ENCODE assay signal across 1 cellular context in genomic region chr3:190972840-190973270, GRCh38.
TF ChIP-seq lines count a peak whose summit lies in the region.

No MANE protein-coding gene starts in this region.

TF ChIP-seq in HEK293, 187 proteins besides CTCF, POLR2A, EP300 and RAD21 (continued from another document):
- no peak for TF ChIP-seq PRDM1 (tag by site-specific recombination; IDR thresholded peaks at IDR 0.05)
- no peak for TF ChIP-seq ZNF16 (tag by site-specific recombination; IDR thresholded peaks at IDR 0.05; ENCODE audit: low read depth)
- TF ChIP-seq HIC1 (tag by site-specific recombination; IDR thresholded peaks at IDR 0.05) = peak; percentile 95
- no peak for TF ChIP-seq ZNF112 (tag by site-specific recombination; IDR thresholded peaks at IDR 0.05)
- TF ChIP-seq ZNF175 (tag by site-specific recombination; IDR thresholded peaks at IDR 0.05) = no peak
- TF ChIP-seq BCL6B (tag by site-specific recombination; IDR thresholded peaks at IDR 0.05) = no peak
- peak; percentile 96 for TF ChIP-seq FEZF1 (tag by site-specific recombination; IDR thresholded peaks at IDR 0.05)
- peak; percentile 95 for TF ChIP-seq KLF17 (tag by site-specific recombination; IDR thresholded peaks at IDR 0.05)
- TF ChIP-seq PRDM4 (tag by site-specific recombination; IDR thresholded peaks at IDR 0.05) = peak; percentile 87
- TF ChIP-seq ZNF558 (tag by site-specific recombination; IDR thresholded peaks at IDR 0.05) = peak; percentile 78
- TF ChIP-seq ZFP69B (tag by site-specific recombination; IDR thresholded peaks at IDR 0.05) = peak; percentile 76; the same call in 1 of the 2 replicates
- TF ChIP-seq ZNF560 (tag by site-specific recombination; IDR thresholded peaks at IDR 0.05; ENCODE audit: borderline replicate concordance) = no peak
- TF ChIP-seq SP3 (tag by site-specific recombination; IDR thresholded peaks at IDR 0.05) = peak; percentile 41; the same call in 1 of the 2 replicates
- TF ChIP-seq HOXC10 (CRISPR knock-in tag; IDR thresholded peaks at IDR 0.05) = no peak
- peak; percentile 89 for TF ChIP-seq ZNF488 (tag by site-specific recombination; IDR thresholded peaks at IDR 0.05)
- peak; percentile 34; the same call in 1 of the 2 replicates for TF ChIP-seq ZNF561 (tag by site-specific recombination; IDR thresholded peaks at IDR 0.05; ENCODE audit: borderline replicate concordance)
- no peak for TF ChIP-seq ZNF624 (tag by site-specific recombination; IDR thresholded peaks at IDR 0.05)
- no peak for TF ChIP-seq ZNF274 (IDR thresholded peaks at IDR 0.05; ENCODE audit: low read length)
- TF ChIP-seq ZNF274 (tag by site-specific recombination; IDR thresholded peaks at IDR 0.05; ENCODE audit: borderline replicate concordance) = no peak
- TF ChIP-seq EGR2 (tag by site-specific recombination; IDR thresholded peaks at IDR 0.05; ENCODE audit: low read depth) = no peak
- TF ChIP-seq ZNF433 (tag by site-specific recombination; IDR thresholded peaks at IDR 0.05; ENCODE audit: low read depth) = no peak
- peak; percentile 99 for TF ChIP-seq ZNF843 (tag by site-specific recombination; IDR thresholded peaks at IDR 0.05)
- TF ChIP-seq ZNF37A (tag by site-specific recombination; IDR thresholded peaks at IDR 0.05) = no peak
- TF ChIP-seq ZNF623 (tag by site-specific recombination; IDR thresholded peaks at IDR 0.05) = no peak
- TF ChIP-seq ZNF138 (tag by site-specific recombination; IDR thresholded peaks at IDR 0.05; ENCODE audit: borderline replicate concordance) = no peak
- TF ChIP-seq ZNF354C (tag by site-specific recombination; IDR thresholded peaks at IDR 0.05; ENCODE audit: borderline replicate concordance, low read depth) = no peak
- TF ChIP-seq ZFHX2 (tag by site-specific recombination; conservative IDR thresholded peaks at IDR 0.05) = 0 out of 2 replicates have a peak, but pooled peaks have one; percentile 9
- peak; percentile 9; the same call in 1 of the 2 replicates for TF ChIP-seq ZNF184 (tag by site-specific recombination; IDR thresholded peaks at IDR 0.05)
- TF ChIP-seq REPIN1 (tag by site-specific recombination; IDR thresholded peaks at IDR 0.05; ENCODE audit: low read depth) = no peak
- TF ChIP-seq MYNN (tag by site-specific recombination; IDR thresholded peaks at IDR 0.05; ENCODE audit: borderline replicate concordance) = no peak
- peak; percentile 49; the same call in 1 of the 2 replicates for TF ChIP-seq PRDM10 (tag by site-specific recombination; IDR thresholded peaks at IDR 0.05)
- TF ChIP-seq ZNF311 (tag by site-specific recombination; IDR thresholded peaks at IDR 0.05; ENCODE audit: borderline replicate concordance) = no peak
- TF ChIP-seq ZNF510 (tag by site-specific recombination; IDR thresholded peaks at IDR 0.05; ENCODE audit: insufficient replicate concordance) = no peak
- no peak for TF ChIP-seq ZNF585B (tag by site-specific recombination; IDR thresholded peaks at IDR 0.05)
- no peak for TF ChIP-seq AEBP2 (tag by site-specific recombination; IDR thresholded peaks at IDR 0.05; ENCODE audit: borderline replicate concordance)
- peak; percentile 58; the same call in 1 of the 2 replicates for TF ChIP-seq ZNF10 (tag by site-specific recombination; IDR thresholded peaks at IDR 0.05)
- TF ChIP-seq SETDB1 (IDR thresholded peaks at IDR 0.05; ENCODE audit: insufficient read length, low read length) = no peak
- TF ChIP-seq PRDM6 (tag by site-specific recombination; IDR thresholded peaks at IDR 0.05) = peak; percentile 96
TF ChIP-seq in HEK293: peak in this region for 71.
